In the genomic region with DNA sequence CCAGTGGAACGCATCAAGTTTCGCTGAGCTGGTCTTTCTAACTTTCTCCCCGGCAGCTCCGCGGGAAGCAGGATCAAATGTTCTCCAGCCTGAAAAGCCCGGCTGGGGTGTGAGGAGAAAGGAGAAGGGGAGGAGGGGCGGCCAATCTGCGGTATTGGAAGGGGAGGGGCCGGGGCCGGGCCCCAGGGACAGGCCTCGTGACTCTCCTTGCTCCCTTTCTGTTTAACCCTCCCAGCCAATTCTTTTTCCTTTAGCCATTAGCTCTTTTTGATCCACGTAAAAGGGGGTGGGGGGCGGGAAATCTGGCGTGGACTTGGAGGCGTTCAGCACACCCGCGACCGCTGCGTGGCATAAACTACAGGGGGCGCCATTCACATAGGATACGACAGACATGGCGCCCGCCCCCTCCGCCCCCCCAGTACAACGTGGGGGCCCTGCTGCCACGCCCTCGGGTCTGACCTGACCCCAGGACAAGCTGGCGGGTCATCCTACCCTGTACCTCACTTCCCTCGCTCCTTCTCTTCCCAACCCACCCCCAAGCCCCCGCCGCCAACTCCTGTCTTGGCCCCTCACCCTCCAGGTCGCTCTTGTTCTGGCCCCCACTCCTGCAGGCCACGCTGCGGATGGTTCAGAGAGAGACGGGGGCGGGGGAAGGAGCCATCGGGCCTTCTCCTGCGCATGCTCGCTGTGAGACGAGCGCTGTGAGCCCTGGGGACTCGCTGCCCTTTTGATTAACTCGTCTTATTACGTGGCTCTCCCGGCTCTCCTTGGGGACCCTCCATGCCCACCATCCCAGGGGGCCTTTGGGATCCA, we compare ENCODE assay signal across 8 cellular contexts. TPM values are rescaled to one million over a fixed set of nuclear protein-coding genes. Genes with fewer than 3 reads are reported as not detected.
DNase-seq lines count a peak whose midpoint lies in the region; ATAC-seq and TF ChIP-seq lines count a peak whose summit lies in the region.

No MANE protein-coding gene starts in this region.

- TF ChIP-seq CTCF in 22Rv1 (IDR thresholded peaks at IDR 0.05) (peak; percentile 68), NB4 (IDR thresholded peaks at IDR 0.05; ENCODE audit: low read depth, low read length) (peak; percentile 36), left lung (IDR thresholded peaks at IDR 0.05) (peak; percentile 50 to 52)

- peaks cover 0 to 64% of the 10 kb centered on the region in 2 donors for H3K27me3 ChIP-seq in left lung

- no peak overlapping the region for H3K27ac Mint-ChIP-seq in activated CD4-positive, alpha-beta T cell treated with anti-CD3 and anti-CD28 coated beads, Interleukin-2, amount 10 ng/mL, durations not matched to agents 7 days and 5 days

- no peaks in the 10 kb centered on the region for H3K9me3 Mint-ChIP-seq in activated CD4-positive, alpha-beta T cell treated with anti-CD3 and anti-CD28 coated beads, Interleukin-2, amount 10 ng/mL, durations not matched to agents 7 days and 5 days

- ATAC-seq in GM19023 (IDR thresholded peaks at IDR 0.05; ENCODE audit: unreplicated experiment) (peak; percentile 73), left lung (peak; percentile 89)

- TF ChIP-seq POLR2A in NB4 (IDR thresholded peaks at IDR 0.05; ENCODE audit: extremely low read depth, insufficient read length), result no peak

- CTCF ChIA-PET in activated CD4-positive, alpha-beta T cell treated with anti-CD3 and anti-CD28 coated beads, Interleukin-2, amount 10 ng/mL, durations not matched to agents 7 days and 5 days (lab: Charles Lee), result interaction anchor here (0.6 to 2.2 kb wide), 9 partner anchors 13 to 492 kb away, joined by 3 to 10 read pairs (median 5); no protein-coding TSS in a partner anchor

- H3K36me3 Mint-ChIP-seq in activated CD4-positive, alpha-beta T cell treated with anti-CD3 and anti-CD28 coated beads, Interleukin-2, amount 10 ng/mL, durations not matched to agents 7 days and 5 days (ENCODE audit: low read depth), result no peaks in the 10 kb centered on the region

- H3K27ac ChIP-seq in 22Rv1 (no peak overlapping the region), left lung (peak overlapping the region; percentile 37 to 73)

- POLR2A ChIA-PET in activated CD4-positive, alpha-beta T cell treated with anti-CD3 and anti-CD28 coated beads, Interleukin-2, amount 10 ng/mL, durations not matched to agents 7 days and 5 days (lab: Charles Lee), result interaction anchor here (0.6 kb wide), 1 partner anchor 39 kb away, joined by 7 read pairs; no protein-coding TSS in a partner anchor

- peak overlapping the region; percentile 26 for H3K4me3 ChIP-seq in NB4 (ENCODE audit: low read depth, low read length)
- H3K4me3 ChIP-seq in left lung, result peak overlapping the region; percentile 32 to 36

- intact Hi-C loops in left lung (cut with DNase I), result no loop called here

- peak overlapping the region; percentile 50 for H3K4me3 Mint-ChIP-seq in activated CD4-positive, alpha-beta T cell treated with anti-CD3 and anti-CD28 coated beads, Interleukin-2, amount 10 ng/mL, durations not matched to agents 7 days and 5 days

- H3K4me1 ChIP-seq in left lung, result peaks cover 5 to 10% of the 10 kb centered on the region in 2 donors

- no peaks in the 10 kb centered on the region for H3K9me3 ChIP-seq in left lung

- DNase-seq in NB4 (ENCODE audit: low read depth), result peak; percentile 80
- DNase-seq in activated CD4-positive, alpha-beta T cell treated with anti-CD3 and anti-CD28 coated beads, Interleukin-2, amount 10 ng/mL, durations not matched to agents 7 days and 5 days, result peak; percentile 41
- DNase-seq in dedifferentiated amniotic fluid mesenchymal stem cell (ENCODE audit: extremely low spot score), result peak; percentile 53
- peak; percentile 83 to 85 for DNase-seq in left lung
- DNase-seq in stimulated activated CD4-positive, alpha-beta T cell treated with anti-CD3 and anti-CD28 coated beads, Interleukin-1b, Interleukin-23, amount 100 ng/mL, for 48 hours, result peak; percentile 76
- DNase-seq in NOMO-1 treated with DMSO at 0.1 percent for 48 hours (lab: John Stamatoyannopoulos, UW; ENCODE audit: unreplicated experiment), result no peak

- H3K36me3 ChIP-seq in left lung, result no peaks in the 10 kb centered on the region

- H3K27me3 Mint-ChIP-seq in activated CD4-positive, alpha-beta T cell treated with anti-CD3 and anti-CD28 coated beads, Interleukin-2, amount 10 ng/mL, durations not matched to agents 7 days and 5 days, result peaks cover 25% of the 10 kb centered on the region

- H3K4me1 Mint-ChIP-seq in activated CD4-positive, alpha-beta T cell treated with anti-CD3 and anti-CD28 coated beads, Interleukin-2, amount 10 ng/mL, durations not matched to agents 7 days and 5 days, result peaks cover 11% of the 10 kb centered on the region

RNA-seq across cellular contexts. Expression of a gene that starts 7.8 kb away (rescaled TPM):
- total RNA-seq in activated CD4-positive, alpha-beta T cell treated with anti-CD3 and anti-CD28 coated beads, Interleukin-2, amount 10 ng/mL, durations not matched to agents 7 days and 5 days, result 1 to 10 TPM; 1.3 to 2.2 TPM
- 10 to 100 TPM in 1 of 2 donors, 1 to 10 TPM in 1; 1.4 to 11.5 TPM for total RNA-seq in left lung
